8 cellular contexts compared by ENCODE assay signal in genomic region chr10:28677889-28678686, GRCh38. TPM values are rescaled to one million over a fixed set of nuclear protein-coding genes. Genes with fewer than 3 reads are reported as not detected.
DNase-seq lines count a peak whose midpoint lies in the region; ATAC-seq and TF ChIP-seq lines count a peak whose summit lies in the region.

No MANE protein-coding gene starts in this region.

- peak overlapping the region; percentile 49 for H3K27ac Mint-ChIP-seq in nephron progenitor cell

- H3K9me3 Mint-ChIP-seq in nephron progenitor cell = no peaks in the 10 kb centered on the region

- peak overlapping the region; percentile 58 for H3K4me3 ChIP-seq in Jurkat, Clone E6-1 (ENCODE audit: low read length)
- H3K4me3 ChIP-seq in fibroblast of the aortic adventitia (ENCODE audit: low read depth, low read length) = peak overlapping the region; percentile 77

- DNase-seq in Jurkat, Clone E6-1 (ENCODE audit: low read depth, low spot score) = no peak
- peak; percentile 48 to 57 for DNase-seq in activated T-cell treated with anti-CD3 and anti-CD28 coated beads, Interleukin-2, amount 50 U/mL, for 48 hours
- DNase-seq in fibroblast of the aortic adventitia (ENCODE audit: low read depth) (peak; percentile 34), nephron progenitor cell (peak; percentile 59), NCI-H526 treated with DMSO at 0.1 percent for 48 hours (lab: John Stamatoyannopoulos, UW) (no peak), OCI-M1 (lab: John Stamatoyannopoulos, UW) (no peak)

- peaks cover 12% of the 10 kb centered on the region for H3K36me3 Mint-ChIP-seq in nephron progenitor cell (ENCODE audit: low read depth)

- TF ChIP-seq CTCF in fibroblast of the aortic adventitia (IDR thresholded peaks at IDR 0.05; ENCODE audit: insufficient read depth, low read length) (no peak), nephron progenitor cell (IDR thresholded peaks at IDR 0.05) (no peak)

- peak overlapping the region; percentile 96 for H3K4me3 Mint-ChIP-seq in nephron progenitor cell

- peak; percentile 4 for ATAC-seq in GM18502 (IDR thresholded peaks at IDR 0.05; ENCODE audit: poor library complexity, unreplicated experiment)
- ATAC-seq in GM21447 (IDR thresholded peaks at IDR 0.05; ENCODE audit: unreplicated experiment) = no peak

- H3K27me3 Mint-ChIP-seq in nephron progenitor cell (ENCODE audit: low read depth, poor library complexity) = peaks cover 13% of the 10 kb centered on the region

- H3K4me1 Mint-ChIP-seq in nephron progenitor cell = peaks cover 59% of the 10 kb centered on the region

RNA-seq across cellular contexts. Expression of gene BAMBI, which starts 0.8 kb away (rescaled TPM):
- polyA plus RNA-seq in Jurkat, Clone E6-1 (2012; ENCODE audit: insufficient read depth, insufficient read length) = 48.4 TPM
- 1.4 and 12.8 TPM in 2 replicates for total RNA-seq in fibroblast of the aortic adventitia (ENCODE audit: low replicate concordance)

Comparison
In these comparisons a context has a peak if more than half of its experiments do, and no peak if none do; other contexts are left out.
1. DNase-seq: peak in activated T-cell treated with anti-CD3 and anti-CD28 coated beads, Interleukin-2, amount 50 U/mL, for 48 hours (2 of 2), fibroblast of the aortic adventitia (single experiment) and nephron progenitor cell (single experiment); none in Jurkat, Clone E6-1 (single experiment), NCI-H526 treated with DMSO at 0.1 percent for 48 hours (single experiment) and OCI-M1 (single experiment).